Comparison of ENCODE assay signal across 10 cellular contexts in genomic region chr16:2471653-2472487, GRCh38. TPM values are rescaled to one million over a fixed set of nuclear protein-coding genes. Genes with fewer than 3 reads are reported as not detected.
A peak's percentile ranks its signal among the peaks of the same experiment; 100 is the strongest.
DNase-seq lines count a peak whose midpoint lies in the region; ATAC-seq and TF ChIP-seq lines count a peak whose summit lies in the region.
"Had no signal": no experiment of that assay in that cellular context is flagged by ENCODE, and none has a peak within 500 bp of the region (broad histone marks: within the 10 kb centered on the region; RNA-seq: fewer than 3 reads in every experiment).

No MANE protein-coding gene starts in this region.

- WGBS in sigmoid colon, 2 donors = 34 to 38% methylated on average over 61 of the region's 61 CpGs

- DNase-seq in NCI-H146 (lab: John Stamatoyannopoulos, UW) (peak; percentile 47), NCI-H146 treated with DMSO at 0.1 percent for 48 hours (lab: John Stamatoyannopoulos, UW; ENCODE audit: unreplicated experiment) (no peak), glutamatergic neuron (peak; percentile 58), sigmoid colon (no peak), SW 1271 (lab: John Stamatoyannopoulos, UW) (no peak), C1 segment of cervical spinal cord (lab: John Stamatoyannopoulos, UW) (no peak)
- DNase-seq: NCI-H2029 treated with DMSO at 0.1 percent for 48 hours had no signal

- H3K27me3 ChIP-seq in sigmoid colon = peaks cover 32 to 66% (median 49%) of the 10 kb centered on the region in 3 donors

- peaks cover 19% of the 10 kb centered on the region for H3K27me3 Mint-ChIP-seq in glutamatergic neuron (ENCODE audit: unreplicated experiment)

- peaks cover 14% of the 10 kb centered on the region for H3K4me1 Mint-ChIP-seq in glutamatergic neuron (ENCODE audit: low read depth, unreplicated experiment)

- ATAC-seq in GM21619 (IDR thresholded peaks at IDR 0.05; ENCODE audit: unreplicated experiment) = no peak

- no peak overlapping the region for H3K27ac Mint-ChIP-seq in glutamatergic neuron (ENCODE audit: unreplicated experiment)
- H3K27ac Mint-ChIP-seq: T-helper 2 cell treated with Interferon-gamma antibody and Interleukin-4, amounts not matched to agents 5 μg/mL and 100 μg/mL, for 36 hours had no signal

- H3K4me3 ChIP-seq in sigmoid colon = peak overlapping the region in 3 of 4 donors; percentile 15 to 39 (median 30)

- no peaks in the 10 kb centered on the region for H3K36me3 ChIP-seq in sigmoid colon

- peaks cover 0 to 70% (median 59%) of the 10 kb centered on the region in 4 donors for H3K4me1 ChIP-seq in sigmoid colon

- no peak for TF ChIP-seq EP300 in sigmoid colon (IDR thresholded peaks at IDR 0.05)

- H3K9me3 Mint-ChIP-seq in glutamatergic neuron (ENCODE audit: unreplicated experiment) = peaks cover 8% of the 10 kb centered on the region
- H3K9me3 Mint-ChIP-seq: T-helper 2 cell treated with Interferon-gamma antibody and Interleukin-4, amounts not matched to agents 5 μg/mL and 100 μg/mL, for 36 hours had no signal

- no peaks in the 10 kb centered on the region for H3K36me3 Mint-ChIP-seq in glutamatergic neuron (ENCODE audit: unreplicated experiment)

- no peak overlapping the region for H3K27ac ChIP-seq in sigmoid colon

- intact Hi-C loops in sigmoid colon (cut with DNase I) = no loop called here

- no peak for TF ChIP-seq CTCF in glutamatergic neuron (IDR thresholded peaks at IDR 0.05; ENCODE audit: partially characterized antibody, unreplicated experiment)
- no peak for TF ChIP-seq CTCF in sigmoid colon (IDR thresholded peaks at IDR 0.05)

- H3K4me3 Mint-ChIP-seq in glutamatergic neuron (ENCODE audit: unreplicated experiment) = no peak overlapping the region
- H3K4me3 Mint-ChIP-seq: T-helper 2 cell treated with Interferon-gamma antibody and Interleukin-4, amounts not matched to agents 5 μg/mL and 100 μg/mL, for 36 hours had no signal

- TF ChIP-seq POLR2A in Raji (IDR thresholded peaks at IDR 0.05; ENCODE audit: insufficient read depth, low read depth, low read length) (peak; percentile 33; the same call in 1 of the 2 replicates), sigmoid colon (IDR thresholded peaks at IDR 0.05) (no peak)

- no peaks in the 10 kb centered on the region for H3K9me3 ChIP-seq in sigmoid colon

RNA-seq across cellular contexts. Expression of gene NTN3, which starts 0.8 kb away (rescaled TPM):
- total RNA-seq in glutamatergic neuron (ENCODE audit: unreplicated experiment) = 5.4 TPM
- total RNA-seq in sigmoid colon = under 1 TPM in 1 of 4 donors, not detected in 3; 0.83 TPM
- under 1 TPM in 1 of 3 donors, not detected in 2; 0.13 TPM for polyA plus RNA-seq in sigmoid colon

RNA-seq across cellular contexts. Expression of gene TBC1D24, which starts 3.1 kb away (rescaled TPM):
- total RNA-seq in glutamatergic neuron (ENCODE audit: unreplicated experiment) = 58.4 TPM
- total RNA-seq in sigmoid colon = 10 to 100 TPM in 2 of 4 donors, 1 to 10 TPM in 2; 5.9 to 16.1 (median 10.5) TPM
- polyA plus RNA-seq in sigmoid colon = 1 to 10 TPM in 2 of 3 donors, under 1 TPM in 1; 0.60 to 6.5 (median 1.4) TPM

RNA-seq across cellular contexts. Expression of gene TEDC2, which starts 12.0 kb away (rescaled TPM):
- 21.1 TPM for total RNA-seq in glutamatergic neuron (ENCODE audit: unreplicated experiment)
- total RNA-seq in sigmoid colon = 1 to 10 TPM in 1 of 4 donors, not detected in 3; 8.3 TPM
- polyA plus RNA-seq in sigmoid colon = 10 to 100 TPM in 1 of 3 donors, 1 to 10 TPM in 1, under 1 TPM in 1; 0.60 to 10.6 (median 2.3) TPM

RNA-seq across cellular contexts. Expression of gene ATP6V0C, which starts 41.9 kb away (rescaled TPM):
- total RNA-seq in glutamatergic neuron (ENCODE audit: unreplicated experiment) (274 TPM), sigmoid colon (10 to 100 TPM; 33.2 to 51.5 (median 42.5) TPM)
- 100 to 1,000 TPM in 1 of 3 donors, 10 to 100 TPM in 2; 79.3 to 233 (median 99.0) TPM for polyA plus RNA-seq in sigmoid colon

RNA-seq across cellular contexts. Expression of gene CCNF, which starts 42.6 kb away (rescaled TPM):
- total RNA-seq in glutamatergic neuron (ENCODE audit: unreplicated experiment) (26.4 TPM), sigmoid colon (1 to 10 TPM in 2 of 4 donors, under 1 TPM in 2; 0.71 to 1.9 (median 1.1) TPM)
- polyA plus RNA-seq in sigmoid colon = 10 to 100 TPM in 1 of 3 donors, 1 to 10 TPM in 1, under 1 TPM in 1; 0.60 to 11.6 (median 1.2) TPM

Comparison
In these comparisons a context has a peak if more than half of its experiments do, and no peak if none do; other contexts are left out.
1. DNase-seq: peak in NCI-H146 (single experiment) and glutamatergic neuron (single experiment); none in NCI-H146 treated with DMSO at 0.1 percent for 48 hours (single experiment), sigmoid colon (single experiment), SW 1271 (0 of 2) and C1 segment of cervical spinal cord (0 of 14).